In genomic region chr7:132865766-132866531, GRCh38 we compare ENCODE assay signal across 1 cellular context.
TF ChIP-seq lines count a peak whose summit lies in the region.

No MANE protein-coding gene starts in this region.

TF ChIP-seq in IMR-90, 13 proteins besides CTCF, POLR2A, EP300 and RAD21 (continued from another document):
- TF ChIP-seq ELK1 (IDR thresholded peaks at IDR 0.05; ENCODE audit: borderline replicate concordance, low read depth, low read length) = no peak
- no peak for TF ChIP-seq MAZ (IDR thresholded peaks at IDR 0.05; ENCODE audit: borderline replicate concordance, low read depth, low read length)
- TF ChIP-seq BHLHE40 (IDR thresholded peaks at IDR 0.05; ENCODE audit: low read depth, low read length) = no peak
- TF ChIP-seq RFX5 (IDR thresholded peaks at IDR 0.05; ENCODE audit: low read depth, low read length) = no peak
- no peak for TF ChIP-seq FOS (IDR thresholded peaks at IDR 0.05; ENCODE audit: low read depth, low read length)
- no peak for TF ChIP-seq SMC3 (IDR thresholded peaks at IDR 0.05; ENCODE audit: low read depth, low read length)
- no peak for TF ChIP-seq MXI1 (IDR thresholded peaks at IDR 0.05; ENCODE audit: borderline replicate concordance, low read depth, low read length)
TF ChIP-seq in IMR-90: peak in this region for 0.
